9 cellular contexts compared by ENCODE assay signal in genomic region chr20:17738154-17738553, GRCh38. TPM values are rescaled to one million over a fixed set of nuclear protein-coding genes. Genes with fewer than 3 reads are reported as not detected.
"Had no signal": no experiment of that assay in that cellular context is flagged by ENCODE, and none has a peak within 500 bp of the region (broad histone marks: within the 10 kb centered on the region; RNA-seq: fewer than 3 reads in every experiment).

No MANE protein-coding gene starts in this region.

- DNase-seq: IMR-90, KBM-7, KG1 had no signal

- H3K4me3 Mint-ChIP-seq: IgD-negative memory B cell had no signal

- FAIRE-seq: HTR-8/SVneo had no signal

- H3K4me2 ChIP-seq: KMS-11 had no signal

- H3K27ac Mint-ChIP-seq: IgD-negative memory B cell had no signal

- H3K27ac ChIP-seq: HL-60, KMS-11 had no signal

- H3K4me1 Mint-ChIP-seq: IgD-negative memory B cell had no signal

- H3K9ac ChIP-seq: KMS-11 had no signal

RNA-seq across cellular contexts. Expression of gene BANF2, which starts 38.4 kb away (rescaled TPM):
- total RNA-seq: HT-29, HT1080, IMR-90 had no signal
- polyA plus RNA-seq: IgD-negative memory B cell, IMR-90 had no signal
